8 cellular contexts compared by ENCODE assay signal in genomic region chr15:59688383-59688887, GRCh38. TPM values are rescaled to one million over a fixed set of nuclear protein-coding genes. Genes with fewer than 3 reads are reported as not detected.
DNase-seq lines count a peak whose midpoint lies in the region; ATAC-seq lines count a peak whose summit lies in the region.

No MANE protein-coding gene starts in this region.

- H2AK5ac ChIP-seq in mesenchymal stem cell (ENCODE audit: low read length, severe bottlenecking): peak overlapping the region; percentile 92

- CTCF ChIA-PET in activated naive CD4-positive, alpha-beta T cell treated with anti-CD3 and anti-CD28 coated beads for 36 hours (lab: Charles Lee): no interaction called here

- WGBS in mesenchymal stem cell: under 1% methylated on average over 16 of the region's 19 CpGs

- intact Hi-C loops in activated naive CD4-positive, alpha-beta T cell treated with anti-CD3 and anti-CD28 coated beads for 36 hours (cut with micrococcal nuclease): loop anchor here (2.0 to 10.0 kb wide), 3 partner anchors 790 to 1982 kb away; partner anchors contain the start of genes ICE2 and POLR2M

- H2BK120ac ChIP-seq in mesenchymal stem cell (ENCODE audit: low read depth, low read length): peak overlapping the region; percentile 94

- H3K18ac ChIP-seq in mesenchymal stem cell (ENCODE audit: low read depth in 1 of 2, low read length in 2 of 2): peak overlapping the region; percentile 97 to 99

- H3K27ac ChIP-seq in duodenal mucosa (ENCODE audit: low read depth, low read length) (peak overlapping the region; percentile 100), mesenchymal stem cell (ENCODE audit: low read length, poor library complexity, severe bottlenecking) (peak overlapping the region; percentile 99)

- peak overlapping the region; percentile 83 for H2BK15ac ChIP-seq in mesenchymal stem cell (ENCODE audit: low read depth, poor library complexity, severe bottlenecking)

- H2BK12ac ChIP-seq in mesenchymal stem cell (ENCODE audit: low read length in 2 of 2): no peak overlapping the region

- peak; percentile 2 for ATAC-seq in HG03354 (IDR thresholded peaks at IDR 0.05; ENCODE audit: poor library complexity, severe bottlenecking, unreplicated experiment)

- peak overlapping the region; percentile 95 to 96 for H3K4me3 ChIP-seq in duodenal mucosa (ENCODE audit: low read depth in 1 of 2, low read length in 2 of 2)
- peak overlapping the region; percentile 99 to 100 for H3K4me3 ChIP-seq in mesenchymal stem cell (ENCODE audit: insufficient read depth in 1 of 2, low read depth in 1 of 2, low read length in 2 of 2)

- peak overlapping the region; percentile 100 for H4K8ac ChIP-seq in mesenchymal stem cell (ENCODE audit: low read length)

- H3K27me3 ChIP-seq in duodenal mucosa (ENCODE audit: control insufficient read depth in 1 of 2, insufficient read depth in 2 of 2, low read length in 2 of 2): no peaks in the 10 kb centered on the region
- no peaks in the 10 kb centered on the region for H3K27me3 ChIP-seq in mesenchymal stem cell (ENCODE audit: control insufficient read depth in 1 of 2, insufficient read depth in 1 of 2, low read length in 2 of 2)

- H3K79me1 ChIP-seq in mesenchymal stem cell (replicated peaks; ENCODE audit: low read length, poor library complexity, severe bottlenecking): no peaks in the 10 kb centered on the region

- no peaks in the 10 kb centered on the region for H3K9me3 ChIP-seq in duodenal mucosa (ENCODE audit: control insufficient read depth in 1 of 2, low read length in 2 of 2)
- H3K9me3 ChIP-seq in mesenchymal stem cell (ENCODE audit: control insufficient read depth, low read length): no peaks in the 10 kb centered on the region

- peaks cover 46% of the 10 kb centered on the region for H3K4me1 Mint-ChIP-seq in activated naive CD4-positive, alpha-beta T cell treated with anti-CD3 and anti-CD28 coated beads for 36 hours (ENCODE audit: low read depth)

- peak overlapping the region; percentile 87 for H3K4me3 Mint-ChIP-seq in activated naive CD4-positive, alpha-beta T cell treated with anti-CD3 and anti-CD28 coated beads for 36 hours

- H3K36me3 ChIP-seq in duodenal mucosa (ENCODE audit: control insufficient read depth in 1 of 2, insufficient read depth in 2 of 2, low read length in 2 of 2) (no peaks in the 10 kb centered on the region), mesenchymal stem cell (ENCODE audit: control insufficient read depth in 1 of 2, insufficient read depth in 2 of 2, low read depth in 1 of 2, low read length in 2 of 2) (peaks cover 4 to 5% of the 10 kb centered on the region in 2 experiments)

- peak; percentile 29 for DNase-seq in activated naive CD4-positive, alpha-beta T cell treated with anti-CD3 and anti-CD28 coated beads for 36 hours
- no peak for DNase-seq in activated naive CD4-positive, alpha-beta T cell treated with anti-CD3 and anti-CD28 coated beads, Interleukin-2, amount 50 U/mL, for 16 hours
- DNase-seq in SKM-1 treated with dmso at 0.1 percent for 144 hours (lab: John Stamatoyannopoulos, UW; ENCODE audit: unreplicated experiment) (peak; percentile 25), mesenchymal stem cell (peak; percentile 88), ureter (ENCODE audit: low spot score) (peak; percentile 45), NCI-H2107 treated with DMSO at 0.1 percent for 48 hours (lab: John Stamatoyannopoulos, UW; ENCODE audit: unreplicated experiment) (no peak)

- peak overlapping the region; percentile 95 to 99 for H3K9ac ChIP-seq in duodenal mucosa (ENCODE audit: low read depth in 1 of 2, low read length in 2 of 2)
- H3K9ac ChIP-seq in mesenchymal stem cell (ENCODE audit: low read length): peak overlapping the region; percentile 100

- H2AFZ ChIP-seq in mesenchymal stem cell (ENCODE audit: low read depth, low read length): no peak overlapping the region

- peaks cover 37 to 40% of the 10 kb centered on the region in 2 donors for H3K4me1 ChIP-seq in duodenal mucosa (ENCODE audit: control insufficient read depth in 1 of 2, insufficient read depth in 2 of 2, low read length in 2 of 2)
- H3K4me1 ChIP-seq in mesenchymal stem cell (ENCODE audit: control insufficient read depth, insufficient read depth, low read depth, low read length): peaks cover 6% of the 10 kb centered on the region

- peak overlapping the region; percentile 75 for H4K91ac ChIP-seq in mesenchymal stem cell (ENCODE audit: low read length)

- H3K27ac Mint-ChIP-seq in activated naive CD4-positive, alpha-beta T cell treated with anti-CD3 and anti-CD28 coated beads for 36 hours: peak overlapping the region; percentile 93

- peaks cover 19% of the 10 kb centered on the region for H3K36me3 Mint-ChIP-seq in activated naive CD4-positive, alpha-beta T cell treated with anti-CD3 and anti-CD28 coated beads for 36 hours (ENCODE audit: low read depth)

- H3K4me2 ChIP-seq in mesenchymal stem cell (ENCODE audit: low read length, poor library complexity, severe bottlenecking): peak overlapping the region; percentile 44

- peak overlapping the region; percentile 98 for H2BK5ac ChIP-seq in mesenchymal stem cell (ENCODE audit: low read depth, low read length, poor library complexity, severe bottlenecking)

- peak overlapping the region in 1 of 2 experiments; percentile 96 for H3K23ac ChIP-seq in mesenchymal stem cell (ENCODE audit: low read length in 2 of 2)

- no peaks in the 10 kb centered on the region for H3K27me3 Mint-ChIP-seq in activated naive CD4-positive, alpha-beta T cell treated with anti-CD3 and anti-CD28 coated beads for 36 hours (ENCODE audit: low read depth)

- peak overlapping the region; percentile 92 to 100 for H3K4ac ChIP-seq in mesenchymal stem cell (ENCODE audit: low read depth in 1 of 2, low read length in 2 of 2)

- no peaks in the 10 kb centered on the region for H3K9me3 Mint-ChIP-seq in activated naive CD4-positive, alpha-beta T cell treated with anti-CD3 and anti-CD28 coated beads for 36 hours

- peak overlapping the region in 1 of 2 experiments; percentile 95 for H3K14ac ChIP-seq in mesenchymal stem cell (ENCODE audit: low read length in 2 of 2)

RNA-seq across cellular contexts. Expression of gene BNIP2, which starts 0.7 kb away (rescaled TPM):
- total RNA-seq in activated naive CD4-positive, alpha-beta T cell treated with anti-CD3 and anti-CD28 coated beads for 36 hours: 10 to 100 TPM; 44.2 to 44.7 TPM
- polyA plus RNA-seq in mesenchymal stem cell (2013, experiment 1 of 2): 56.0 TPM
- polyA plus RNA-seq in mesenchymal stem cell (2013, experiment 2 of 2): 53.8 TPM
- 103 TPM for total RNA-seq in ureter

RNA-seq across cellular contexts. Expression of gene GTF2A2, which starts 31.1 kb away (rescaled TPM):
- 100 to 1,000 TPM; 146 to 155 TPM for total RNA-seq in activated naive CD4-positive, alpha-beta T cell treated with anti-CD3 and anti-CD28 coated beads for 36 hours
- 171 TPM for polyA plus RNA-seq in mesenchymal stem cell (2013, experiment 1 of 2)
- polyA plus RNA-seq in mesenchymal stem cell (2013, experiment 2 of 2): 190 TPM
- total RNA-seq in ureter: 84.6 TPM

Comparison
In these comparisons a context has a peak if more than half of its experiments do, and no peak if none do; other contexts are left out.
1. DNase-seq: peak in activated naive CD4-positive, alpha-beta T cell treated with anti-CD3 and anti-CD28 coated beads for 36 hours (single experiment), SKM-1 treated with dmso at 0.1 percent for 144 hours (single experiment), mesenchymal stem cell (single experiment) and ureter (single experiment); none in activated naive CD4-positive, alpha-beta T cell treated with anti-CD3 and anti-CD28 coated beads, Interleukin-2, amount 50 U/mL, for 16 hours (single experiment) and NCI-H2107 treated with DMSO at 0.1 percent for 48 hours (single experiment).